Comparison of ENCODE assay signal across 8 cellular contexts in genomic region chr1:234817313-234818039, GRCh38.
DNase-seq lines count a peak whose midpoint lies in the region; ATAC-seq and TF ChIP-seq lines count a peak whose summit lies in the region.
"Not testable (repeated sequence)": the region's sequence is repeated elsewhere in the genome, so short reads cannot be mapped to it uniquely, and the experiment has no call there.

No MANE protein-coding gene starts in this region.

- WGBS in aorta, 2 donors = 74% methylated on average over 11 of the region's 11 CpGs

- DNase-seq in DMS53 (lab: John Stamatoyannopoulos, UW) (peak; percentile 95), M059J (ENCODE audit: low read depth) (peak; percentile 51), glomerular visceral epithelial cell (ENCODE audit: extremely low spot score) (peak; percentile 94), left lobe of liver (ENCODE audit: low spot score) (peak; percentile 53)
- DNase-seq in breast epithelium (ENCODE audit: low spot score in 2 of 2); aorta: not testable (repeated sequence)

- H3K9ac ChIP-seq in skeletal muscle tissue (ENCODE audit: low read depth in 1 of 3, low read length in 3 of 3) = peak overlapping the region in 1 of 3 donors; percentile 62

- H3K4me3 ChIP-seq in breast epithelium; muscle layer of duodenum (ENCODE audit: low read depth in 1 of 2, low read length in 2 of 2); skeletal muscle tissue (ENCODE audit: low read length in 3 of 3); aorta (ENCODE audit: low read length in 2 of 2): not testable (repeated sequence)

- TF ChIP-seq CTCF in breast epithelium (IDR thresholded peaks at IDR 0.05) = not testable (repeated sequence)

- ATAC-seq in left lobe of liver (peak; percentile 52), aorta (ENCODE audit: low FRiP score) (peak; percentile 10)

- not testable (repeated sequence) for H3K4me1 ChIP-seq in breast epithelium; muscle layer of duodenum (ENCODE audit: control insufficient read depth in 1 of 2, insufficient read depth in 2 of 2, low read length in 2 of 2); skeletal muscle tissue (ENCODE audit: control insufficient read depth in 3 of 3, insufficient read depth in 3 of 3, low read length in 3 of 3); aorta (ENCODE audit: control insufficient read depth in 1 of 2, insufficient read depth in 2 of 2, low read length in 2 of 2)

- not testable (repeated sequence) for TF ChIP-seq POLR2A in breast epithelium (IDR thresholded peaks at IDR 0.05)

- H3K27me3 ChIP-seq in breast epithelium; muscle layer of duodenum (ENCODE audit: low read depth, low read length); skeletal muscle tissue (ENCODE audit: control insufficient read depth in 3 of 3, insufficient read depth in 3 of 3, low read length in 3 of 3); aorta (ENCODE audit: control insufficient read depth in 1 of 2, insufficient read depth in 2 of 2, low read length in 1 of 2): not testable (repeated sequence)

- not testable (repeated sequence) for H3K36me3 ChIP-seq in breast epithelium; muscle layer of duodenum (ENCODE audit: control insufficient read depth in 1 of 2, insufficient read depth in 2 of 2, low read length in 2 of 2); skeletal muscle tissue (ENCODE audit: control insufficient read depth in 3 of 3, insufficient read depth in 3 of 3, low read length in 3 of 3); aorta (ENCODE audit: control insufficient read depth in 1 of 2, insufficient read depth in 2 of 2, low read length in 1 of 2)

- not testable (repeated sequence) for H3K9me3 ChIP-seq in breast epithelium; muscle layer of duodenum (ENCODE audit: control insufficient read depth in 1 of 2, low read length in 2 of 2); skeletal muscle tissue (ENCODE audit: control insufficient read depth in 3 of 3, low read length in 3 of 3); aorta (ENCODE audit: control insufficient read depth, low read length)

- peak overlapping the region; percentile 83 to 88 for H3K27ac ChIP-seq in breast epithelium
- peak overlapping the region; percentile 72 for H3K27ac ChIP-seq in muscle layer of duodenum (ENCODE audit: low read length)
- peak overlapping the region; percentile 5 for H3K27ac ChIP-seq in skeletal muscle tissue (ENCODE audit: low read depth, low read length)
- H3K27ac ChIP-seq in aorta (ENCODE audit: low read depth in 1 of 2, low read length in 2 of 2) = not testable (repeated sequence)

- intact Hi-C loops in breast epithelium (cut with DNase I; ENCODE audit: low total_unique reads); aorta (cut with DNase I): not testable (repeated sequence)
